1 cellular context compared by ENCODE assay signal in genomic region chr6:113205563-113205962, GRCh38.
TF ChIP-seq lines count a peak whose summit lies in the region.

No MANE protein-coding gene starts in this region.

TF ChIP-seq in SK-N-SH, 30 proteins besides CTCF, POLR2A, EP300 and RAD21 (continued from another document):
- TF ChIP-seq REST (IDR thresholded peaks at IDR 0.05; ENCODE audit: low read depth, low read length) (no peak), IRF3 (IDR thresholded peaks at IDR 0.05; ENCODE audit: low read depth, low read length) (no peak), JUND (IDR thresholded peaks at IDR 0.05) (no peak), RXRA (IDR thresholded peaks at IDR 0.05; ENCODE audit: borderline replicate concordance, low read depth) (no peak), TAF1 (IDR thresholded peaks at IDR 0.05; ENCODE audit: borderline replicate concordance, low read depth, low read length) (no peak), SIN3A (IDR thresholded peaks at IDR 0.05; ENCODE audit: borderline replicate concordance, low read depth, low read length) (no peak), NRF1 (IDR thresholded peaks at IDR 0.05; ENCODE audit: low read depth, low read length) (no peak), FOXJ3 (CRISPR knock-in tag; IDR thresholded peaks at IDR 0.05) (no peak), USF1 (IDR thresholded peaks at IDR 0.05; ENCODE audit: borderline replicate concordance, low read depth) (no peak), PBX3 (IDR thresholded peaks at IDR 0.05) (no peak), ZBTB33 (IDR thresholded peaks at IDR 0.05; ENCODE audit: borderline replicate concordance, low read depth) (no peak)
TF ChIP-seq in SK-N-SH: peak in this region for 0.
